ENCODE assay signal across 25 cellular contexts in genomic region chr2:185825557-185825956, GRCh38.
"Had no signal": no experiment of that assay in that cellular context is flagged by ENCODE, and none has a peak within 500 bp of the region (broad histone marks: within the 10 kb centered on the region; RNA-seq: fewer than 3 reads in every experiment).

No MANE protein-coding gene starts in this region.

- FAIRE-seq: small intestine had no signal

- H3K4me3 ChIP-seq: neural progenitor cell, ovary, psoas muscle, right lobe of liver, sigmoid colon, suprapubic skin, testis, tibial artery, transverse colon, upper lobe of right lung, uterus had no signal

- DNase-seq: natural killer cell; occipital lobe; ovary; posterior cingulate gyrus; psoas muscle; right cardiac atrium; right lobe of liver; sigmoid colon; small intestine; stimulated activated CD4-positive, alpha-beta T cell treated with anti-CD3 and anti-CD28 coated beads, Interleukin-1b, Interleukin-23, amount 100 ng/mL, for 48 hours; stimulated activated CD4-positive, alpha-beta T cell treated with anti-CD3 and anti-CD28 coated beads, Interleukin-4, amount 100 ng/mL, for 1 hour; stimulated activated CD4-positive, alpha-beta T cell treated with anti-CD3 and anti-CD28 coated beads, Interleukin-4, amount 100 ng/mL, for 4 hours; stimulated activated CD8-positive, alpha-beta memory T cell treated with anti-CD3 and anti-CD28 coated beads, Interleukin-4, amount 100 ng/mL, for 48 hours; stimulated activated naive CD4-positive, alpha-beta T cell; stimulated activated naive CD8-positive, alpha-beta T cell treated with anti-CD3 and anti-CD28 coated beads, Interleukin-15, amount 100 ng/mL, for 72 hours; stimulated activated naive CD8-positive, alpha-beta T cell treated with anti-CD3 and anti-CD28 coated beads, Interleukin-15, Interleukin-2, amounts not matched to agents 100 U/mL and 50 U/mL, for 24 hours; substantia nigra; testis; tibial artery; transverse colon; upper lobe of right lung; uterus had no signal

- ATAC-seq: natural killer cell; psoas muscle; right cardiac atrium; right lobe of liver; stimulated activated memory B cell treated with anti-CD40 and anti-IgM and Interleukin-4, amounts not matched to agents 10 μg/mL and 1 μg/mL and 100 μg/mL, for 72 hours; stimulated activated naive CD8-positive, alpha-beta T cell treated with anti-CD3 and anti-CD28 coated beads, Interleukin-15, amount 100 ng/mL, for 72 hours; stimulated activated naive CD8-positive, alpha-beta T cell treated with anti-CD3 and anti-CD28 coated beads, Interleukin-15, Interleukin-2, amounts not matched to agents 100 U/mL and 50 U/mL, for 24 hours; upper lobe of right lung had no signal
